In genomic region chr3:122392868-122393844, GRCh38 we compare ENCODE assay signal across 10 cellular contexts. TPM values are rescaled to one million over a fixed set of nuclear protein-coding genes. Genes with fewer than 3 reads are reported as not detected.
DNase-seq lines count a peak whose midpoint lies in the region; ATAC-seq and TF ChIP-seq lines count a peak whose summit lies in the region.
"Had no signal": no experiment of that assay in that cellular context is flagged by ENCODE, and none has a peak within 500 bp of the region (broad histone marks: within the 10 kb centered on the region; RNA-seq: fewer than 3 reads in every experiment).

No MANE protein-coding gene starts in this region.

- no peaks in the 10 kb centered on the region for H3K9me3 Mint-ChIP-seq in neural crest cell
- H3K9me3 Mint-ChIP-seq: activated T-cell treated with anti-CD3 and anti-CD28 coated beads, Interleukin-2, amount 50 U/mL, for 4 hours; CD8-positive, alpha-beta memory T cell had no signal

- no peaks in the 10 kb centered on the region for H3K36me3 Mint-ChIP-seq in neural crest cell (ENCODE audit: low read depth)

- DNase-seq in NCI-H524 (lab: John Stamatoyannopoulos, UW) (peak; percentile 38 to 55), NCI-H524 treated with DMSO at 0.1 percent for 48 hours (lab: John Stamatoyannopoulos, UW) (no peak), LoVo (ENCODE audit: low spot score) (peak; percentile 67), SK-N-DZ (ENCODE audit: low spot score) (peak; percentile 39), epithelial cell of proximal tubule (ENCODE audit: low read depth) (no peak), neural crest cell (ENCODE audit: low read depth, low spot score) (no peak)
- no peak for DNase-seq in stimulated activated CD4-positive, alpha-beta T cell treated with anti-CD3 and anti-CD28 coated beads, Interleukin-15, amount 100 ng/mL, for 24 hours
- DNase-seq: activated T-cell treated with anti-CD3 and anti-CD28 coated beads, Interleukin-2, amount 50 U/mL, for 4 hours had no signal

- H3K4me1 Mint-ChIP-seq in neural crest cell = peaks cover 3% of the 10 kb centered on the region

- no peaks in the 10 kb centered on the region for H3K27me3 Mint-ChIP-seq in neural crest cell (ENCODE audit: low read depth)
- H3K27me3 Mint-ChIP-seq: CD8-positive, alpha-beta memory T cell had no signal

- no peak overlapping the region for H3K27ac Mint-ChIP-seq in neural crest cell (ENCODE audit: unreplicated experiment)

- H3K4me3 Mint-ChIP-seq in neural crest cell = no peak overlapping the region
- H3K4me3 Mint-ChIP-seq: activated T-cell treated with anti-CD3 and anti-CD28 coated beads, Interleukin-2, amount 50 U/mL, for 4 hours; CD8-positive, alpha-beta memory T cell had no signal

- no peak for ATAC-seq in HG03342 (IDR thresholded peaks at IDR 0.05; ENCODE audit: unreplicated experiment)

- no peak overlapping the region for H3K4me3 ChIP-seq in epithelial cell of proximal tubule (ENCODE audit: low read depth, low read length)

- TF ChIP-seq CTCF in epithelial cell of proximal tubule (conservative IDR thresholded peaks at IDR 0.05; ENCODE audit: low read depth, low read length) (peak; percentile 80), neural crest cell (conservative IDR thresholded peaks at IDR 0.05) (peak; percentile 81)

RNA-seq across cellular contexts. Expression of gene FAM162A, which starts 9.2 kb away (rescaled TPM):
- 32.6 and 37.8 TPM in 2 replicates for polyA plus RNA-seq in SK-N-DZ (2014; cell fraction: cytosol; rRNA removed)
- polyA plus RNA-seq in SK-N-DZ (2014; cell fraction: nucleus; rRNA removed) = 21.8 and 32.7 TPM in 2 replicates
- total RNA-seq in epithelial cell of proximal tubule = 17.6 and 31.2 TPM in 2 replicates
- 22.2 and 26.6 TPM in 2 replicates for total RNA-seq in neural crest cell

RNA-seq across cellular contexts. Expression of gene MIX23, which starts 10.1 kb away (rescaled TPM):
- 44.9 and 60.6 TPM in 2 replicates for polyA plus RNA-seq in SK-N-DZ (2014; cell fraction: cytosol; rRNA removed)
- 43.4 and 62.2 TPM in 2 replicates for polyA plus RNA-seq in SK-N-DZ (2014; cell fraction: nucleus; rRNA removed)
- 40.7 and 43.2 TPM in 2 replicates for total RNA-seq in epithelial cell of proximal tubule
- 52.5 and 60.1 TPM in 2 replicates for total RNA-seq in neural crest cell

RNA-seq across cellular contexts. Expression of gene WDR5B, which starts 22.7 kb away (rescaled TPM):
- 13.8 and 13.9 TPM in 2 replicates for polyA plus RNA-seq in SK-N-DZ (2014; cell fraction: cytosol; rRNA removed)
- polyA plus RNA-seq in SK-N-DZ (2014; cell fraction: nucleus; rRNA removed) = 9.4 and 10.6 TPM in 2 replicates
- total RNA-seq in epithelial cell of proximal tubule (1.3 and 3.2 TPM in 2 replicates), neural crest cell (6.8 and 7.3 TPM in 2 replicates)

Comparison
In these comparisons a context has a peak if more than half of its experiments do, and no peak if none do; other contexts are left out.
1. DNase-seq: peak in NCI-H524 (2 of 2), LoVo (single experiment) and SK-N-DZ (single experiment); none in NCI-H524 treated with DMSO at 0.1 percent for 48 hours (single experiment), epithelial cell of proximal tubule (single experiment), neural crest cell (single experiment) and stimulated activated CD4-positive, alpha-beta T cell treated with anti-CD3 and anti-CD28 coated beads, Interleukin-15, amount 100 ng/mL, for 24 hours (single experiment).